8 cellular contexts compared by ENCODE assay signal in the genomic region with DNA sequence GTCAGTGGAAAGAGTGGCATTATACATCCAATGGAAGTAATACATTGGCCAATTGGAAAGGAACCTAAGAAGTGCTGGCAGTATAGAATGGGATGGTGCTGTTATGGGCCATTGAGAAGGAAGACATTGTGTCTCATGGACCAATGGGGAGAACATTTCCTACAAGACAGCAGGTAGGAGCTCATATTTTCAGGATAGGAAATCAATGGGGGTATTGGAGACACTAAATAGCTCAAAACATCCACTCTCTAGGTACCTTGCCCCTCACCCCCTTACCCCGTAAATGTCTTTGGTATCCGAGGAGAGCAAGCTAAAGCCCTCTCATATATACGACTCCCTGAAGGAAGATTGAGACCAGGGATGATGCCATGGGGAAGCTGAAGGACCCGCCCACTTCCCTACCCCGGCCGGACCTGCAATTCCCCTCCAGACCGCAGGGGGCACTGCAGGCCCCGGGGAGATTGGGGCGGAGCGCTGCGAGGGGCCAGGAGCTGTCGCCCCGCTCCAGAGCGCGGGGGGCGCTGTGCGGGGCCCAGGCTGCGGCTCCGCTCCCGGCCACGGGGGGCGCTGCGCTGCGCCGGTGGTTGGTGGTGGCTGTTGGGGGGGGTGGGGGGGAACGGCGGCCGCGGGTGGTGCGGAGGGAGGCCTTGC. TPM values are rescaled to one million over a fixed set of nuclear protein-coding genes. Genes with fewer than 3 reads are reported as not detected.
DNase-seq lines count a peak whose midpoint lies in the region; ATAC-seq and TF ChIP-seq lines count a peak whose summit lies in the region.

A gene with protein sequence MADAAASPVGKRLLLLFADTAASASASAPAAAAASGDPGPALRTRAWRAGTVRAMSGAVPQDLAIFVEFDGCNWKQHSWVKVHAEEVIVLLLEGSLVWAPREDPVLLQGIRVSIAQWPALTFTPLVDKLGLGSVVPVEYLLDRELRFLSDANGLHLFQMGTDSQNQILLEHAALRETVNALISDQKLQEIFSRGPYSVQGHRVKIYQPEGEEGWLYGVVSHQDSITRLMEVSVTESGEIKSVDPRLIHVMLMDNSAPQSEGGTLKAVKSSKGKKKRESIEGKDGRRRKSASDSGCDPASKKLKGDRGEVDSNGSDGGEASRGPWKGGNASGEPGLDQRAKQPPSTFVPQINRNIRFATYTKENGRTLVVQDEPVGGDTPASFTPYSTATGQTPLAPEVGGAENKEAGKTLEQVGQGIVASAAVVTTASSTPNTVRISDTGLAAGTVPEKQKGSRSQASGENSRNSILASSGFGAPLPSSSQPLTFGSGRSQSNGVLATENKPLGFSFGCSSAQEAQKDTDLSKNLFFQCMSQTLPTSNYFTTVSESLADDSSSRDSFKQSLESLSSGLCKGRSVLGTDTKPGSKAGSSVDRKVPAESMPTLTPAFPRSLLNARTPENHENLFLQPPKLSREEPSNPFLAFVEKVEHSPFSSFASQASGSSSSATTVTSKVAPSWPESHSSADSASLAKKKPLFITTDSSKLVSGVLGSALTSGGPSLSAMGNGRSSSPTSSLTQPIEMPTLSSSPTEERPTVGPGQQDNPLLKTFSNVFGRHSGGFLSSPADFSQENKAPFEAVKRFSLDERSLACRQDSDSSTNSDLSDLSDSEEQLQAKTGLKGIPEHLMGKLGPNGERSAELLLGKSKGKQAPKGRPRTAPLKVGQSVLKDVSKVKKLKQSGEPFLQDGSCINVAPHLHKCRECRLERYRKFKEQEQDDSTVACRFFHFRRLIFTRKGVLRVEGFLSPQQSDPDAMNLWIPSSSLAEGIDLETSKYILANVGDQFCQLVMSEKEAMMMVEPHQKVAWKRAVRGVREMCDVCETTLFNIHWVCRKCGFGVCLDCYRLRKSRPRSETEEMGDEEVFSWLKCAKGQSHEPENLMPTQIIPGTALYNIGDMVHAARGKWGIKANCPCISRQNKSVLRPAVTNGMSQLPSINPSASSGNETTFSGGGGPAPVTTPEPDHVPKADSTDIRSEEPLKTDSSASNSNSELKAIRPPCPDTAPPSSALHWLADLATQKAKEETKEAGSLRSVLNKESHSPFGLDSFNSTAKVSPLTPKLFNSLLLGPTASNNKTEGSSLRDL (N-terminal part only) (plus strand): TSS at position 615 of the 651 bp plus-strand sequence. CDS start 111 bp downstream, outside the sequence.

- peak within 1 kb of the TSS; percentile 95 for H3K27ac Mint-ChIP-seq in Calu3 (ENCODE audit: unreplicated experiment)

- CTCF ChIA-PET in Calu3 (lab: Charles Lee) = interaction anchor here (0.8 to 3.8 kb wide), 8 partner anchors 11 to 139 kb away, joined by 3 to 54 read pairs (median 9); a partner anchor contains a TSS

- peak; percentile 98 for DNase-seq in Calu3
- DNase-seq in OCI-M1 (lab: John Stamatoyannopoulos, UW) = peak; percentile 97
- DNase-seq in activated T-cell treated with anti-CD3 and anti-CD28 coated beads for 4 hours = peak; percentile 93
- no peak for DNase-seq in epithelial cell of proximal tubule (ENCODE audit: low read depth)
- DNase-seq in stimulated activated CD8-positive, alpha-beta memory T cell treated with anti-CD3 and anti-CD28 coated beads, Interleukin-4, amount 100 ng/mL, for 4 hours (ENCODE audit: low read depth in 2 of 2, low spot score in 1 of 2) = peak; percentile 75 to 84

- 6% methylated on average over 28 of the region's 30 CpGs for WGBS in HUES64

- H3K9ac ChIP-seq in HUES64 (ENCODE audit: low read depth, low read length) = peak within 1 kb of the TSS; percentile 95
- H3K9ac ChIP-seq in mucosa of rectum (ENCODE audit: low read depth in 1 of 2, low read length in 2 of 2) = peak within 1 kb of the TSS; percentile 94 to 96

- no peaks in the 10 kb centered on the region for H3K27me3 Mint-ChIP-seq in Calu3 (ENCODE audit: unreplicated experiment)

- H3K36me3 Mint-ChIP-seq in Calu3 (ENCODE audit: insufficient read depth, unreplicated experiment) = peaks cover 52% of the 10 kb centered on the region

- peaks cover 17% of the 10 kb centered on the region for H3K4me1 Mint-ChIP-seq in Calu3 (ENCODE audit: low read depth, unreplicated experiment)

- intact Hi-C loops in Calu3 (cut with micrococcal nuclease; ENCODE audit: unreplicated experiment) = no loop called here

- H3K27me3 ChIP-seq in HUES64 (ENCODE audit: insufficient read depth, low read length) (no peaks in the 10 kb centered on the region), mucosa of rectum (ENCODE audit: control insufficient read depth in 2 of 2, insufficient read depth in 2 of 2, low read length in 2 of 2) (no peaks in the 10 kb centered on the region)

- peak within 1 kb of the TSS; percentile 96 for H3K4me3 Mint-ChIP-seq in Calu3 (ENCODE audit: low read depth, unreplicated experiment)

- peaks cover 6% of the 10 kb centered on the region for H3K9me3 Mint-ChIP-seq in Calu3 (ENCODE audit: low read depth, unreplicated experiment)

- TF ChIP-seq CTCF in Calu3 (IDR thresholded peaks at IDR 0.05; ENCODE audit: unreplicated experiment) = peak; percentile 98
- TF ChIP-seq CTCF in epithelial cell of proximal tubule (conservative IDR thresholded peaks at IDR 0.05; ENCODE audit: low read depth, low read length) = peak; percentile 99

- H3K4me3 ChIP-seq in HUES64 (ENCODE audit: low read length) (peak within 1 kb of the TSS; percentile 98), epithelial cell of proximal tubule (ENCODE audit: low read depth, low read length) (peak within 1 kb of the TSS; percentile 95), mucosa of rectum (ENCODE audit: low read length in 2 of 2) (peak within 1 kb of the TSS; percentile 76 to 83)

- H3K36me3 ChIP-seq in HUES64 (ENCODE audit: insufficient read depth, low read length) = peaks cover 26% of the 10 kb centered on the region
- peaks cover 2 to 10% of the 10 kb centered on the region in 2 donors for H3K36me3 ChIP-seq in mucosa of rectum (ENCODE audit: control insufficient read depth in 2 of 2, insufficient read depth in 2 of 2, low read length in 2 of 2)

- peak within 1 kb of the TSS; percentile 91 for H3K27ac ChIP-seq in HUES64 (ENCODE audit: low read depth, low read length)
- H3K27ac ChIP-seq in mucosa of rectum (ENCODE audit: low read depth in 2 of 2, low read length in 2 of 2) = peak within 1 kb of the TSS; percentile 96 to 97

- no TSS peak for BruUV-seq in Calu3 (replicated peaks; lab: Mats Ljungman, UMichigan)

- peaks cover 5% of the 10 kb centered on the region; the same call in 1 of the 2 replicates for H3K9me3 ChIP-seq in HUES64 (ENCODE audit: insufficient read depth, low read depth, low read length)
- H3K9me3 ChIP-seq in mucosa of rectum (ENCODE audit: control insufficient read depth in 2 of 2, low read length in 2 of 2) = no peaks in the 10 kb centered on the region

- peak; percentile 59 for ATAC-seq in GM21390 (IDR thresholded peaks at IDR 0.05; ENCODE audit: unreplicated experiment)

- H3K4me1 ChIP-seq in HUES64 (ENCODE audit: insufficient read depth, low read length) (peaks cover 18% of the 10 kb centered on the region), mucosa of rectum (ENCODE audit: control insufficient read depth in 2 of 2, insufficient read depth in 2 of 2, low read length in 2 of 2) (peaks cover 10 to 16% of the 10 kb centered on the region in 2 donors)

RNA-seq across cellular contexts. Expression of the gene that starts here (rescaled TPM):
- 73.5 and 75.1 TPM in 2 replicates for total RNA-seq in Calu3 (2022)
- 44.0 TPM for polyA plus RNA-seq in HUES64 (2013, experiment 1 of 2)
- polyA plus RNA-seq in HUES64 (2013, experiment 2 of 2) = 48.5 TPM
- 27.6 and 40.2 TPM in 2 replicates for total RNA-seq in epithelial cell of proximal tubule
